2 cellular contexts compared by ENCODE assay signal in the genomic region with DNA sequence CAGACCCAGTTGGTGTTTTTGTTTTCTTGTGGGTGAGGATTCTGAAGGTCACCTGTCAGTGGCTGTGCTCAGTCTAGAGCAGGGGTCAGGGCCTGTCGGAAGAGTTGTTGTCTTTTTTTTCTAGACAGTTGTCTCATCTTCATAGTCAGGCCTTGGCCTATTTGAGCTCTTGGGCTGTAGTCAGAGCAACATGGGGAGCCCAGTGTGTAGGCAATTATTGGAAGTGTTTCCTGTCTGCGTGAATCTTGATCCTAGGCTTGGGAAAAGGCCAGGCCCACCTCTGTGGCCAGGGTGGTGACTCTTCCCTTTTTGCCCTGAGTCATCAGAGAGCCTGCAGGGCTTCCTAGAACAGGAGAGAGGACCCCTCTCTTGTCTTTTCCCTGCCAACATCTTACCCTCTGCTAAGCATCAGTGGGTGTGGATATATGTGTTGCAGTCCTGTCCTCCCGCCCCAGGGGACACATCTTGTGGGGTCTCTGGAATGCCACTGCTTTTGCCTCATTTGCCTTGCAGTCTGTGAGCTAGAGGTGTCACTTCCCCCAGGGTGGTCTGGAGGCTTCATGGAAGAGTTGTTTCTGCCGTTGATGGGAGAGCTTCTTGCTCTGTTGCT.
TF ChIP-seq lines count a peak whose summit lies in the region.

No MANE protein-coding gene starts in this region.

TF ChIP-seq in GM23338, 12 proteins besides CTCF, POLR2A, EP300 and RAD21:
- TF ChIP-seq NANOG (IDR thresholded peaks at IDR 0.05; ENCODE audit: borderline replicate concordance), result no peak
- no peak for TF ChIP-seq CREB1 (CRISPR knock-in tag; IDR thresholded peaks at IDR 0.05; ENCODE audit: low read depth)

TF ChIP-seq in WTC11, 78 proteins besides CTCF, POLR2A, EP300 and RAD21:
- no peak for TF ChIP-seq RORB (CRISPR knock-in tag; IDR thresholded peaks at IDR 0.05)
- TF ChIP-seq, protein P1, sequence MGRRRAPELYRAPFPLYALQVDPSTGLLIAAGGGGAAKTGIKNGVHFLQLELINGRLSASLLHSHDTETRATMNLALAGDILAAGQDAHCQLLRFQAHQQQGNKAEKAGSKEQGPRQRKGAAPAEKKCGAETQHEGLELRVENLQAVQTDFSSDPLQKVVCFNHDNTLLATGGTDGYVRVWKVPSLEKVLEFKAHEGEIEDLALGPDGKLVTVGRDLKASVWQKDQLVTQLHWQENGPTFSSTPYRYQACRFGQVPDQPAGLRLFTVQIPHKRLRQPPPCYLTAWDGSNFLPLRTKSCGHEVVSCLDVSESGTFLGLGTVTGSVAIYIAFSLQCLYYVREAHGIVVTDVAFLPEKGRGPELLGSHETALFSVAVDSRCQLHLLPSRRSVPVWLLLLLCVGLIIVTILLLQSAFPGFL (CRISPR knock-in tag; IDR thresholded peaks at IDR 0.05; ENCODE audit: borderline replicate concordance), result no peak
- TF ChIP-seq, protein P2, sequence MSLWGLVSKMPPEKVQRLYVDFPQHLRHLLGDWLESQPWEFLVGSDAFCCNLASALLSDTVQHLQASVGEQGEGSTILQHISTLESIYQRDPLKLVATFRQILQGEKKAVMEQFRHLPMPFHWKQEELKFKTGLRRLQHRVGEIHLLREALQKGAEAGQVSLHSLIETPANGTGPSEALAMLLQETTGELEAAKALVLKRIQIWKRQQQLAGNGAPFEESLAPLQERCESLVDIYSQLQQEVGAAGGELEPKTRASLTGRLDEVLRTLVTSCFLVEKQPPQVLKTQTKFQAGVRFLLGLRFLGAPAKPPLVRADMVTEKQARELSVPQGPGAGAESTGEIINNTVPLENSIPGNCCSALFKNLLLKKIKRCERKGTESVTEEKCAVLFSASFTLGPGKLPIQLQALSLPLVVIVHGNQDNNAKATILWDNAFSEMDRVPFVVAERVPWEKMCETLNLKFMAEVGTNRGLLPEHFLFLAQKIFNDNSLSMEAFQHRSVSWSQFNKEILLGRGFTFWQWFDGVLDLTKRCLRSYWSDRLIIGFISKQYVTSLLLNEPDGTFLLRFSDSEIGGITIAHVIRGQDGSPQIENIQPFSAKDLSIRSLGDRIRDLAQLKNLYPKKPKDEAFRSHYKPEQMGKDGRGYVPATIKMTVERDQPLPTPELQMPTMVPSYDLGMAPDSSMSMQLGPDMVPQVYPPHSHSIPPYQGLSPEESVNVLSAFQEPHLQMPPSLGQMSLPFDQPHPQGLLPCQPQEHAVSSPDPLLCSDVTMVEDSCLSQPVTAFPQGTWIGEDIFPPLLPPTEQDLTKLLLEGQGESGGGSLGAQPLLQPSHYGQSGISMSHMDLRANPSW (CRISPR knock-in tag; conservative IDR thresholded peaks at IDR 0.05; ENCODE audit: low read depth), result no peak
- TF ChIP-seq NFYB (CRISPR knock-in tag; conservative IDR thresholded peaks at IDR 0.05; ENCODE audit: low read depth), result no peak
- TF ChIP-seq NR3C1 (CRISPR knock-in tag; conservative IDR thresholded peaks at IDR 0.05; ENCODE audit: low read depth), result no peak
- TF ChIP-seq ATF1 (CRISPR knock-in tag; IDR thresholded peaks at IDR 0.05), result no peak
- TF ChIP-seq GABPB1 (CRISPR knock-in tag; IDR thresholded peaks at IDR 0.05), result no peak
- TF ChIP-seq KAT7 (CRISPR knock-in tag; IDR thresholded peaks at IDR 0.05; ENCODE audit: borderline replicate concordance), result no peak
- TF ChIP-seq GTF2I (CRISPR knock-in tag; conservative IDR thresholded peaks at IDR 0.05), result no peak
- TF ChIP-seq, protein P3, sequence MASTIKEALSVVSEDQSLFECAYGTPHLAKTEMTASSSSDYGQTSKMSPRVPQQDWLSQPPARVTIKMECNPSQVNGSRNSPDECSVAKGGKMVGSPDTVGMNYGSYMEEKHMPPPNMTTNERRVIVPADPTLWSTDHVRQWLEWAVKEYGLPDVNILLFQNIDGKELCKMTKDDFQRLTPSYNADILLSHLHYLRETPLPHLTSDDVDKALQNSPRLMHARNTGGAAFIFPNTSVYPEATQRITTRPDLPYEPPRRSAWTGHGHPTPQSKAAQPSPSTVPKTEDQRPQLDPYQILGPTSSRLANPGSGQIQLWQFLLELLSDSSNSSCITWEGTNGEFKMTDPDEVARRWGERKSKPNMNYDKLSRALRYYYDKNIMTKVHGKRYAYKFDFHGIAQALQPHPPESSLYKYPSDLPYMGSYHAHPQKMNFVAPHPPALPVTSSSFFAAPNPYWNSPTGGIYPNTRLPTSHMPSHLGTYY (CRISPR knock-in tag; IDR thresholded peaks at IDR 0.05), result no peak
- TF ChIP-seq, protein P4, sequence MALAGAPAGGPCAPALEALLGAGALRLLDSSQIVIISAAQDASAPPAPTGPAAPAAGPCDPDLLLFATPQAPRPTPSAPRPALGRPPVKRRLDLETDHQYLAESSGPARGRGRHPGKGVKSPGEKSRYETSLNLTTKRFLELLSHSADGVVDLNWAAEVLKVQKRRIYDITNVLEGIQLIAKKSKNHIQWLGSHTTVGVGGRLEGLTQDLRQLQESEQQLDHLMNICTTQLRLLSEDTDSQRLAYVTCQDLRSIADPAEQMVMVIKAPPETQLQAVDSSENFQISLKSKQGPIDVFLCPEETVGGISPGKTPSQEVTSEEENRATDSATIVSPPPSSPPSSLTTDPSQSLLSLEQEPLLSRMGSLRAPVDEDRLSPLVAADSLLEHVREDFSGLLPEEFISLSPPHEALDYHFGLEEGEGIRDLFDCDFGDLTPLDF (CRISPR knock-in tag; IDR thresholded peaks at IDR 0.05), result no peak
- TF ChIP-seq, protein P5, sequence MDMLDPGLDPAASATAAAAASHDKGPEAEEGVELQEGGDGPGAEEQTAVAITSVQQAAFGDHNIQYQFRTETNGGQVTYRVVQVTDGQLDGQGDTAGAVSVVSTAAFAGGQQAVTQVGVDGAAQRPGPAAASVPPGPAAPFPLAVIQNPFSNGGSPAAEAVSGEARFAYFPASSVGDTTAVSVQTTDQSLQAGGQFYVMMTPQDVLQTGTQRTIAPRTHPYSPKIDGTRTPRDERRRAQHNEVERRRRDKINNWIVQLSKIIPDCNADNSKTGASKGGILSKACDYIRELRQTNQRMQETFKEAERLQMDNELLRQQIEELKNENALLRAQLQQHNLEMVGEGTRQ (CRISPR knock-in tag; IDR thresholded peaks at IDR 0.05), result no peak
- no peak for TF ChIP-seq OVOL2 (CRISPR knock-in tag; IDR thresholded peaks at IDR 0.05; ENCODE audit: borderline replicate concordance)
- TF ChIP-seq, protein P6, sequence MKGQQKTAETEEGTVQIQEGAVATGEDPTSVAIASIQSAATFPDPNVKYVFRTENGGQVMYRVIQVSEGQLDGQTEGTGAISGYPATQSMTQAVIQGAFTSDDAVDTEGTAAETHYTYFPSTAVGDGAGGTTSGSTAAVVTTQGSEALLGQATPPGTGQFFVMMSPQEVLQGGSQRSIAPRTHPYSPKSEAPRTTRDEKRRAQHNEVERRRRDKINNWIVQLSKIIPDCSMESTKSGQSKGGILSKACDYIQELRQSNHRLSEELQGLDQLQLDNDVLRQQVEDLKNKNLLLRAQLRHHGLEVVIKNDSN (CRISPR knock-in tag; IDR thresholded peaks at IDR 0.05), result no peak
- TF ChIP-seq, protein P7, sequence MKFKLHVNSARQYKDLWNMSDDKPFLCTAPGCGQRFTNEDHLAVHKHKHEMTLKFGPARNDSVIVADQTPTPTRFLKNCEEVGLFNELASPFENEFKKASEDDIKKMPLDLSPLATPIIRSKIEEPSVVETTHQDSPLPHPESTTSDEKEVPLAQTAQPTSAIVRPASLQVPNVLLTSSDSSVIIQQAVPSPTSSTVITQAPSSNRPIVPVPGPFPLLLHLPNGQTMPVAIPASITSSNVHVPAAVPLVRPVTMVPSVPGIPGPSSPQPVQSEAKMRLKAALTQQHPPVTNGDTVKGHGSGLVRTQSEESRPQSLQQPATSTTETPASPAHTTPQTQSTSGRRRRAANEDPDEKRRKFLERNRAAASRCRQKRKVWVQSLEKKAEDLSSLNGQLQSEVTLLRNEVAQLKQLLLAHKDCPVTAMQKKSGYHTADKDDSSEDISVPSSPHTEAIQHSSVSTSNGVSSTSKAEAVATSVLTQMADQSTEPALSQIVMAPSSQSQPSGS (CRISPR knock-in tag; IDR thresholded peaks at IDR 0.05; ENCODE audit: borderline replicate concordance, low read depth), result no peak
- TF ChIP-seq, protein P8, sequence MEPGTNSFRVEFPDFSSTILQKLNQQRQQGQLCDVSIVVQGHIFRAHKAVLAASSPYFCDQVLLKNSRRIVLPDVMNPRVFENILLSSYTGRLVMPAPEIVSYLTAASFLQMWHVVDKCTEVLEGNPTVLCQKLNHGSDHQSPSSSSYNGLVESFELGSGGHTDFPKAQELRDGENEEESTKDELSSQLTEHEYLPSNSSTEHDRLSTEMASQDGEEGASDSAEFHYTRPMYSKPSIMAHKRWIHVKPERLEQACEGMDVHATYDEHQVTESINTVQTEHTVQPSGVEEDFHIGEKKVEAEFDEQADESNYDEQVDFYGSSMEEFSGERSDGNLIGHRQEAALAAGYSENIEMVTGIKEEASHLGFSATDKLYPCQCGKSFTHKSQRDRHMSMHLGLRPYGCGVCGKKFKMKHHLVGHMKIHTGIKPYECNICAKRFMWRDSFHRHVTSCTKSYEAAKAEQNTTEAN (CRISPR knock-in tag; IDR thresholded peaks at IDR 0.05), result no peak
- TF ChIP-seq, protein P9, sequence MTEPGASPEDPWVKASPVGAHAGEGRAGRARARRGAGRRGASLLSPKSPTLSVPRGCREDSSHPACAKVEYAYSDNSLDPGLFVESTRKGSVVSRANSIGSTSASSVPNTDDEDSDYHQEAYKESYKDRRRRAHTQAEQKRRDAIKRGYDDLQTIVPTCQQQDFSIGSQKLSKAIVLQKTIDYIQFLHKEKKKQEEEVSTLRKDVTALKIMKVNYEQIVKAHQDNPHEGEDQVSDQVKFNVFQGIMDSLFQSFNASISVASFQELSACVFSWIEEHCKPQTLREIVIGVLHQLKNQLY (CRISPR knock-in tag; IDR thresholded peaks at IDR 0.05), result no peak
- TF ChIP-seq, protein P10, sequence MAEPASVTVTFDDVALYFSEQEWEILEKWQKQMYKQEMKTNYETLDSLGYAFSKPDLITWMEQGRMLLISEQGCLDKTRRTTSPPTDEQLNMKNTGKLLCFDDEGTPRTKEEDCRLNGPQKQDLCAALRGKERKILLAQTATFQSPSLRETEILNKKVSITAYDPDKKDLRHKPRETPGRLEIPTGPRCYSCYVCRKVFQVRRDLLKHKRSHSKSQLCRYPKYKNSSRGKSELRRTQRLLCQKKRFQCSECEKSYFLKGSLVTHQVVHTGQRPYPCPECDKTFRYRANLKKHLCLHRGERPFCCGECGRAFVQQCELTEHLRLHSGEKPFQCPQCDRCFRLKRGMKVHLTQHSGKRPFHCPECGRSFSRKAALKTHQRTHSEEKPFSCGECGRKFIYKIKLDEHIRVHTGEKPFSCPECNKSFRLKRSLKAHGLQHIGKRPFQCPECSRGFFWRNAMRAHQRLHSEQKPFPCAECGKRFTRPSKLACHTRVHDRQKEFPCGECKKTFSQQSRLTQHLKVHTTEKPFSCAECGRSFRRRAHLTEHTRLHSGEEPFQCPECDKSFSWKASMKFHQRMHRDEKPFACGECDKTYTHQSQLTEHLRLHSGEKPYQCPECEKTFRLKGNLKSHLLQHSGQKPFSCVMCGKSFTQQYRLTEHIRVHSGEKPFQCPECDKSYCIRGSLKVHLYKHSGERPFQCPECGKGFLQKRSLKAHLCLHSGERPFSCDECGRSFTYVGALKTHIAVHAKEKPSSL (CRISPR knock-in tag; conservative IDR thresholded peaks at IDR 0.05), result no peak
